ENCODE assay signal across 9 cellular contexts in the genomic region with DNA sequence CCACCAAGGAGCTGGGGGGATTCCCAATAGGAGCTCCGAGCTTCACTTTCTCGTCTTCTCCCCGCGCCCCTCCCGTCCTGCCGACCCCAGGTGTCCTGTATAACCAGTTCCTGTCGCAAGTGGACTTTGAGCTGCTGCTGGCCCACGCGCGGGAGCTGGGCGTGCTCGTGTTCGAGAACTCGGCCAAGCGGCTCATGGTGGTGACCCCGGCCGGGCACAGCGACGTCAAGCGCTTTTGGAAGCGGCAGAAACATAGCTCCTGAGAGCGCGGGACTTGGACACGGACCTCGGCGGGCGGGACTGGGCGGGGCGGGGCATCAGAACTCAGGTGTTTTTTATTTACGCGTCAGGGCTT. TPM values are rescaled to one million over a fixed set of nuclear protein-coding genes. Genes with fewer than 3 reads are reported as not detected.
DNase-seq lines count a peak whose midpoint lies in the region; ATAC-seq and TF ChIP-seq lines count a peak whose summit lies in the region.
"Had no signal": no experiment of that assay in that cellular context is flagged by ENCODE, and none has a peak within 500 bp of the region (broad histone marks: within the 10 kb centered on the region; RNA-seq: fewer than 3 reads in every experiment).

No MANE protein-coding gene starts in this region.

- WGBS in suprapubic skin, result 0% methylated on average over 13 of the region's 31 CpGs

- peak overlapping the region; percentile 88 for H3K27ac ChIP-seq in suprapubic skin

- TF ChIP-seq CTCF in kidney epithelial cell (IDR thresholded peaks at IDR 0.05; ENCODE audit: insufficient read depth, low read length, poor library complexity, severe bottlenecking), result no peak
- no peak for TF ChIP-seq CTCF in suprapubic skin (IDR thresholded peaks at IDR 0.05)

- H3K27ac Mint-ChIP-seq in activated CD8-positive, alpha-beta memory T cell treated with anti-CD3 and anti-CD28 coated beads, Interleukin-2, amount 10 ng/mL, durations not matched to agents 7 days and 5 days, result peak overlapping the region; percentile 54
- peak overlapping the region; percentile 95 for H3K27ac Mint-ChIP-seq in activated naive CD8-positive, alpha-beta T cell treated with anti-CD3 and anti-CD28 coated beads, Interleukin-2, amount 50 U/mL, for 24 hours

- no peak for ATAC-seq in activated CD8-positive, alpha-beta memory T cell treated with anti-CD3 and anti-CD28 coated beads, Interleukin-2, amount 10 ng/mL, durations not matched to agents 7 days and 5 days
- no peak for ATAC-seq in activated naive CD8-positive, alpha-beta T cell treated with anti-CD3 and anti-CD28 coated beads, Interleukin-2, amount 50 U/mL, for 24 hours

- CTCF ChIA-PET in activated CD8-positive, alpha-beta memory T cell treated with anti-CD3 and anti-CD28 coated beads, Interleukin-2, amount 10 ng/mL, durations not matched to agents 7 days and 5 days (lab: Charles Lee), result interaction anchor here (0.5 to 6.9 kb wide), 27 partner anchors 9 to 430 kb away, joined by 3 to 86 read pairs (median 4); a partner anchor contains a TSS

- H3K36me3 ChIP-seq in kidney epithelial cell (ENCODE audit: control insufficient read depth, insufficient read depth, low read length), result peaks cover 5% of the 10 kb centered on the region
- H3K36me3 ChIP-seq in suprapubic skin, result peaks cover 48% of the 10 kb centered on the region

- H3K4me3 ChIP-seq in kidney epithelial cell (ENCODE audit: low read depth, low read length) (peak overlapping the region; percentile 3), suprapubic skin (peak overlapping the region; percentile 56)

- H3K9me3 ChIP-seq in suprapubic skin, result no peaks in the 10 kb centered on the region

- peaks cover 33% of the 10 kb centered on the region for H3K4me1 ChIP-seq in suprapubic skin

- DNase-seq in activated CD8-positive, alpha-beta memory T cell treated with anti-CD3 and anti-CD28 coated beads, Interleukin-2, amount 10 ng/mL, durations not matched to agents 7 days and 5 days, result no peak
- no peak for DNase-seq in activated CD8-positive, alpha-beta memory T cell treated with anti-CD3 and anti-CD28 coated beads for 24 hours
- DNase-seq in activated naive CD8-positive, alpha-beta T cell treated with anti-CD3 and anti-CD28 coated beads, Interleukin-2, amount 50 U/mL, for 24 hours, result no peak
- DNase-seq in kidney epithelial cell (ENCODE audit: low read depth) (no peak), suprapubic skin (ENCODE audit: low spot score in 2 of 2) (no peak), NCI-H2171 (lab: John Stamatoyannopoulos, UW) (no peak), ureter (ENCODE audit: low spot score) (no peak), SHP77 treated with DMSO at 0.1 percent for 48 hours (lab: John Stamatoyannopoulos, UW) (no peak)

- no peaks in the 10 kb centered on the region for H3K27me3 ChIP-seq in kidney epithelial cell (ENCODE audit: control insufficient read depth, insufficient read depth, low read length)
- H3K27me3 ChIP-seq in suprapubic skin, result no peaks in the 10 kb centered on the region

- peak overlapping the region; percentile 87 for H3K4me3 Mint-ChIP-seq in activated CD8-positive, alpha-beta memory T cell treated with anti-CD3 and anti-CD28 coated beads, Interleukin-2, amount 10 ng/mL, durations not matched to agents 7 days and 5 days
- peak overlapping the region; percentile 98 for H3K4me3 Mint-ChIP-seq in activated naive CD8-positive, alpha-beta T cell treated with anti-CD3 and anti-CD28 coated beads, Interleukin-2, amount 50 U/mL, for 24 hours

- no peaks in the 10 kb centered on the region for H3K27me3 Mint-ChIP-seq in activated CD8-positive, alpha-beta memory T cell treated with anti-CD3 and anti-CD28 coated beads, Interleukin-2, amount 10 ng/mL, durations not matched to agents 7 days and 5 days
- no peaks in the 10 kb centered on the region for H3K27me3 Mint-ChIP-seq in activated naive CD8-positive, alpha-beta T cell treated with anti-CD3 and anti-CD28 coated beads, Interleukin-2, amount 50 U/mL, for 24 hours

- H3K4me1 Mint-ChIP-seq in activated CD8-positive, alpha-beta memory T cell treated with anti-CD3 and anti-CD28 coated beads, Interleukin-2, amount 10 ng/mL, durations not matched to agents 7 days and 5 days, result peaks cover 35% of the 10 kb centered on the region
- peaks cover 37% of the 10 kb centered on the region for H3K4me1 Mint-ChIP-seq in activated naive CD8-positive, alpha-beta T cell treated with anti-CD3 and anti-CD28 coated beads, Interleukin-2, amount 50 U/mL, for 24 hours

- TF ChIP-seq POLR2A in suprapubic skin (IDR thresholded peaks at IDR 0.05), result no peak

- no peak for TF ChIP-seq EP300 in suprapubic skin (IDR thresholded peaks at IDR 0.05)

- H3K36me3 Mint-ChIP-seq in activated CD8-positive, alpha-beta memory T cell treated with anti-CD3 and anti-CD28 coated beads, Interleukin-2, amount 10 ng/mL, durations not matched to agents 7 days and 5 days, result peaks cover 7% of the 10 kb centered on the region
- H3K36me3 Mint-ChIP-seq in activated naive CD8-positive, alpha-beta T cell treated with anti-CD3 and anti-CD28 coated beads, Interleukin-2, amount 50 U/mL, for 24 hours (ENCODE audit: low read depth), result peaks cover 53% of the 10 kb centered on the region

- no peaks in the 10 kb centered on the region for H3K9me3 Mint-ChIP-seq in activated CD8-positive, alpha-beta memory T cell treated with anti-CD3 and anti-CD28 coated beads, Interleukin-2, amount 10 ng/mL, durations not matched to agents 7 days and 5 days (ENCODE audit: low read depth)
- no peaks in the 10 kb centered on the region for H3K9me3 Mint-ChIP-seq in activated naive CD8-positive, alpha-beta T cell treated with anti-CD3 and anti-CD28 coated beads, Interleukin-2, amount 50 U/mL, for 24 hours

RNA-seq across cellular contexts. Expression of a gene that starts 0.3 kb away (rescaled TPM):
- total RNA-seq in activated CD8-positive, alpha-beta memory T cell treated with anti-CD3 and anti-CD28 coated beads, Interleukin-2, amount 10 ng/mL, durations not matched to agents 7 days and 5 days, result 10 to 100 TPM; 46.6 to 54.1 TPM
- total RNA-seq in kidney epithelial cell, result 34.7 and 37.7 TPM in 2 replicates
- 10 to 100 TPM; 12.6 to 22.0 (median 19.2) TPM for total RNA-seq in suprapubic skin
- 33.2 TPM for total RNA-seq in ureter

RNA-seq across cellular contexts. Expression of a gene that starts 5.7 kb away (rescaled TPM):
- 10 to 100 TPM; 30.0 to 34.9 TPM for total RNA-seq in activated CD8-positive, alpha-beta memory T cell treated with anti-CD3 and anti-CD28 coated beads, Interleukin-2, amount 10 ng/mL, durations not matched to agents 7 days and 5 days
- total RNA-seq in kidney epithelial cell (23.0 and 27.7 TPM in 2 replicates), suprapubic skin (10 to 100 TPM; 10.5 to 33.5 (median 11.3) TPM), ureter (30.4 TPM)

RNA-seq across cellular contexts. Expression of a gene that starts 18.3 kb away (rescaled TPM):
- total RNA-seq in activated CD8-positive, alpha-beta memory T cell treated with anti-CD3 and anti-CD28 coated beads, Interleukin-2, amount 10 ng/mL, durations not matched to agents 7 days and 5 days, result not detected
- total RNA-seq in kidney epithelial cell (1.0 TPM in 1 of 2 replicates, not detected in the other), suprapubic skin (not detected), ureter (1.0 TPM)
- total RNA-seq: Daoy had no signal

RNA-seq across cellular contexts. Expression of a gene that starts 27.1 kb away (rescaled TPM):
- not detected for total RNA-seq in activated CD8-positive, alpha-beta memory T cell treated with anti-CD3 and anti-CD28 coated beads, Interleukin-2, amount 10 ng/mL, durations not matched to agents 7 days and 5 days
- total RNA-seq in kidney epithelial cell (not detected in 2 replicates), suprapubic skin (not detected), ureter (not detected)
- total RNA-seq: Daoy had no signal

RNA-seq across cellular contexts. Expression of a gene that starts 29.4 kb away (rescaled TPM):
- 1 to 10 TPM; 3.8 to 4.9 TPM for total RNA-seq in activated CD8-positive, alpha-beta memory T cell treated with anti-CD3 and anti-CD28 coated beads, Interleukin-2, amount 10 ng/mL, durations not matched to agents 7 days and 5 days
- total RNA-seq in kidney epithelial cell (171 and 173 TPM in 2 replicates), suprapubic skin (100 to 1,000 TPM; 161 to 210 (median 188) TPM), ureter (234 TPM)
